Comparison of ENCODE assay signal across 15 cellular contexts in genomic region chr16:88999457-89000206, GRCh38. TPM values are rescaled to one million over a fixed set of nuclear protein-coding genes. Genes with fewer than 3 reads are reported as not detected.
DNase-seq lines count a peak whose midpoint lies in the region; ATAC-seq, FAIRE-seq and TF ChIP-seq lines count a peak whose summit lies in the region.
"Had no signal": no experiment of that assay in that cellular context is flagged by ENCODE, and none has a peak within 500 bp of the region (broad histone marks: within the 10 kb centered on the region; RNA-seq: fewer than 3 reads in every experiment).

No MANE protein-coding gene starts in this region.

- H3K36me3 Mint-ChIP-seq in T-helper 2 cell treated with Interferon-gamma antibody and Interleukin-4, amounts not matched to agents 5 μg/mL and 100 μg/mL, for 36 hours (ENCODE audit: low read depth): no peaks in the 10 kb centered on the region

- TF ChIP-seq POLR2A in K562 (conservative IDR thresholded peaks at IDR 0.05): no peak

- intact Hi-C loops in K562 (cut with micrococcal nuclease) (loop anchor here (5.0 to 10.0 kb wide), 2 partner anchors 48 to 185 kb away; partner anchors contain the start of gene APRT), pancreas (cut with DNase I) (no loop called here)

- H3K27me3 ChIP-seq in SK-N-SH (ENCODE audit: insufficient read depth) (0 out of 2 replicates have a peak, but pooled peaks cover 7% of the 10 kb centered on the region), K562 (ENCODE audit: control insufficient read depth in 2 of 2, insufficient read depth in 2 of 2, low read length in 2 of 2) (no peaks in the 10 kb centered on the region), pancreas (peaks cover 0 to 7% (median 0%) of the 10 kb centered on the region in 4 donors)

- H3K4me3 ChIP-seq in SK-N-SH (ENCODE audit: low read depth in 2 of 2, low read length in 1 of 2): no peak overlapping the region
- H3K4me3 ChIP-seq in K562: no peak overlapping the region
- no peak overlapping the region for H3K4me3 ChIP-seq in pancreas

- H4K20me1 ChIP-seq in SK-N-SH (ENCODE audit: insufficient read depth) (no peaks in the 10 kb centered on the region), K562 (replicated peaks; ENCODE audit: control insufficient read depth, insufficient read depth, low read length) (no peaks in the 10 kb centered on the region; the same call in 1 of the 2 replicates)

- no peak overlapping the region for H2AFZ ChIP-seq in SK-N-SH (ENCODE audit: low read depth)
- H2AFZ ChIP-seq in K562 (ENCODE audit: low read depth, low read length): peak overlapping the region; percentile 87

- DNase-seq in SK-N-SH (peak; percentile 68), K562 (ENCODE audit: extremely low read depth in 1 of 4, low spot score in 3 of 4) (peak; percentile 76 to 88 (median 80)), HK-2 (ENCODE audit: unreplicated experiment) (no peak), NCI-H1105 (lab: John Stamatoyannopoulos, UW) (no peak), pancreas (no peak)
- peak; percentile 30 for DNase-seq in T-helper 2 cell treated with Interferon-gamma antibody and Interleukin-4, amounts not matched to agents 5 μg/mL and 100 μg/mL, for 36 hours (ENCODE audit: low spot score)
- peak; percentile 42 for DNase-seq in stimulated activated CD4-positive, alpha-beta T cell treated with anti-CD3 and anti-CD28 coated beads, Interleukin-1b, Interleukin-23, amount 100 ng/mL, for 48 hours
- DNase-seq: aorta, DMS 273 treated with DMSO at 0.1 percent for 48 hours, hippocampal formation, NCI-H1694 treated with DMSO at 0.1 percent for 48 hours had no signal

- BruUV-seq in K562 (replicated peaks; lab: Mats Ljungman, UMichigan): no TSS peak

- H3K9me3 ChIP-seq in SK-N-SH (no peaks in the 10 kb centered on the region), K562 (replicated peaks; ENCODE audit: control insufficient read depth, insufficient read depth, low read depth, low read length) (peaks cover 25% of the 10 kb centered on the region), pancreas (no peaks in the 10 kb centered on the region)

- no peaks in the 10 kb centered on the region for H3K9me1 ChIP-seq in K562 (ENCODE audit: control insufficient read depth, insufficient read depth, low read length)

- H3K79me2 ChIP-seq in SK-N-SH (ENCODE audit: insufficient read depth) (no peaks in the 10 kb centered on the region), K562 (ENCODE audit: control insufficient read depth, insufficient read depth, low read length) (no peaks in the 10 kb centered on the region)

- TF ChIP-seq EP300 in SK-N-SH (IDR thresholded peaks at IDR 0.05; ENCODE audit: borderline replicate concordance in 1 of 2, low read depth in 1 of 2, low read length in 1 of 2) (no peak), K562 (IDR thresholded peaks at IDR 0.05; ENCODE audit: low read length) (peak; percentile 29; the same call in 1 of the 2 replicates)

- H3K9me3 Mint-ChIP-seq in T-helper 2 cell treated with Interferon-gamma antibody and Interleukin-4, amounts not matched to agents 5 μg/mL and 100 μg/mL, for 36 hours: peaks cover 18% of the 10 kb centered on the region

- peaks cover 0 to 5% of the 10 kb centered on the region in 2 experiments; a peak in 1 of 4 replicates for H3K4me1 ChIP-seq in SK-N-SH (ENCODE audit: control insufficient read depth in 1 of 2, insufficient read depth in 2 of 2, low read depth in 1 of 2, low read length in 1 of 2)
- H3K4me1 ChIP-seq in K562 (replicated peaks in 1 of 2; ENCODE audit: control insufficient read depth in 2 of 2, insufficient read depth in 2 of 2, low read length in 2 of 2): peaks cover 39 to 72% of the 10 kb centered on the region in 2 experiments
- no peaks in the 10 kb centered on the region for H3K4me1 ChIP-seq in pancreas

- H3K9ac ChIP-seq in SK-N-SH (no peak overlapping the region), K562 (ENCODE audit: insufficient read depth in 1 of 2, low read depth in 2 of 2, low read length in 2 of 2) (peak overlapping the region; percentile 41 to 54; a peak in 3 of 4 replicates)

- H3F3A ChIP-seq in SK-N-SH (replicated peaks; ENCODE audit: insufficient read depth): no peaks in the 10 kb centered on the region

- H3K4me1 Mint-ChIP-seq in T-helper 2 cell treated with Interferon-gamma antibody and Interleukin-4, amounts not matched to agents 5 μg/mL and 100 μg/mL, for 36 hours (ENCODE audit: low read depth): peaks cover 5% of the 10 kb centered on the region

- H3K27ac Mint-ChIP-seq in T-helper 2 cell treated with Interferon-gamma antibody and Interleukin-4, amounts not matched to agents 5 μg/mL and 100 μg/mL, for 36 hours: peak overlapping the region; percentile 64

- H3K36me3 ChIP-seq in SK-N-SH (replicated peaks in 1 of 2; ENCODE audit: control insufficient read depth in 1 of 2, insufficient read depth in 2 of 2, low read length in 1 of 2): no peaks in the 10 kb centered on the region
- H3K36me3 ChIP-seq in K562 (ENCODE audit: control insufficient read depth, insufficient read depth, low read length): no peaks in the 10 kb centered on the region
- H3K36me3 ChIP-seq in pancreas: no peaks in the 10 kb centered on the region

- in situ Hi-C loops in K562 (cut with MboI): loop anchor here (5.0 kb wide), 1 partner anchor 48 kb away; no protein-coding TSS in a partner anchor

- TF ChIP-seq RAD21 in SK-N-SH (IDR thresholded peaks at IDR 0.05; ENCODE audit: low read length): no peak
- no peak for TF ChIP-seq RAD21 in K562 (CRISPR knock-in tag; conservative IDR thresholded peaks at IDR 0.05 in 1 of 2, IDR thresholded peaks at IDR 0.05 in 1 of 2)

- H3K4me2 ChIP-seq in SK-N-SH: no peak overlapping the region
- H3K4me2 ChIP-seq in K562 (ENCODE audit: insufficient read depth, low read length): peak overlapping the region; percentile 80

- no peaks in the 10 kb centered on the region for H3K9me2 ChIP-seq in SK-N-SH

- CTCF ChIA-PET in SK-N-SH (lab: Yijun Ruan, JAX): interaction anchor here (1.0 kb wide), 1 partner anchor 50 kb away, joined by 4 read pairs; no protein-coding TSS in a partner anchor
- CTCF ChIA-PET in K562 (lab: Yijun Ruan, JAX; ENCODE audit: low intra/inter-chr PET ratio): no interaction called here

- peak overlapping the region; percentile 30 for H3K4me3 Mint-ChIP-seq in T-helper 2 cell treated with Interferon-gamma antibody and Interleukin-4, amounts not matched to agents 5 μg/mL and 100 μg/mL, for 36 hours

- POLR2A ChIA-PET in SK-N-SH (lab: Yijun Ruan, JAX): no interaction called here
- POLR2A ChIA-PET in K562 (lab: Yijun Ruan, JAX): interaction anchor here (0.9 kb wide), 1 partner anchor 34 kb away, joined by 3 read pairs; no protein-coding TSS in a partner anchor

- TF ChIP-seq CTCF in SK-N-SH (IDR thresholded peaks at IDR 0.05) (no peak), K562 (IDR thresholded peaks at IDR 0.05 in 2 of 3, conservative IDR thresholded peaks at IDR 0.05 in 1 of 3; ENCODE audit: insufficient read depth in 2 of 3, low read depth in 1 of 3, low read length in 3 of 3) (no peak), pancreas (IDR thresholded peaks at IDR 0.05) (no peak)

- H3K27ac ChIP-seq in SK-N-SH (ENCODE audit: low read depth in 2 of 2, low read length in 1 of 2): no peak overlapping the region
- peak overlapping the region; percentile 74 for H3K27ac ChIP-seq in K562 (ENCODE audit: extremely low read depth, low read depth, low read length)
- no peak overlapping the region for H3K27ac ChIP-seq in pancreas

- WGBS in SK-N-SH (ENCODE audit: low lambda C conversion rate): 29% methylated on average over 35 of the region's 39 CpGs
- WGBS in K562 (ENCODE audit: insufficient coverage, low coverage, missing lambda C conversion rate): 3% methylated on average over 15 of the region's 39 CpGs
- 20 to 30% methylated on average over 19 of the region's 39 CpGs for WGBS in pancreas, 2 donors

- peaks cover 13% of the 10 kb centered on the region for H3K27me3 Mint-ChIP-seq in T-helper 2 cell treated with Interferon-gamma antibody and Interleukin-4, amounts not matched to agents 5 μg/mL and 100 μg/mL, for 36 hours (ENCODE audit: low read depth)

- peak; percentile 91 for FAIRE-seq in K562 (lab: Jason Lieb, UNC)
- no peak for FAIRE-seq in pancreas (lab: Jason Lieb, UNC)
- FAIRE-seq: A204.1 had no signal

- ATAC-seq in SK-N-SH treated with all-trans-retinoic acid at 6 μM for 48 hours (no peak), K562 (peak; percentile 15), pancreas (no peak)
- ATAC-seq: sciatic nerve had no signal

TF ChIP-seq in SK-N-SH treated with all-trans-retinoic acid at 6 μM for 48 hours, 23 proteins besides CTCF, POLR2A, EP300 and RAD21 (continues in another document):
- TF ChIP-seq SNAI2 (CRISPR knock-in tag; IDR thresholded peaks at IDR 0.05) (no peak), ZNF70 (CRISPR knock-in tag; IDR thresholded peaks at IDR 0.05) (no peak), GLIS3 (CRISPR knock-in tag; IDR thresholded peaks at IDR 0.05) (no peak)

TF ChIP-seq in K562, 482 proteins besides CTCF, POLR2A, EP300 and RAD21 (continues in another document):
- 0 out of 4 replicates have a peak, but pooled peaks of 1 of the 2 experiments have one; percentile 26 for TF ChIP-seq FOXK2 (conservative IDR thresholded peaks at IDR 0.05 in 1 of 2, IDR thresholded peaks at IDR 0.05 in 1 of 2; ENCODE audit: low read depth in 2 of 2)

RNA-seq across cellular contexts. Expression of gene CBFA2T3, which starts 22.6 kb away (rescaled TPM):
- polyA plus RNA-seq in SK-N-SH (2012; rRNA removed) (not detected in 2 replicates), K562 (2011; rRNA removed) (6.4 and 11.3 TPM in 2 replicates), K562 (2014; fragmentation: Illumina TruSeq; extraction: Trizol) (24.2 and 46.3 TPM in 2 replicates), K562 (2014; fragmentation: Nextera tagmentation; extraction: Ambion mirVana) (1 to 10 TPM; 2.3 to 2.7 TPM), K562 (2014; rRNA removed) (34.3 and 35.3 TPM in 2 replicates), pancreas (10 to 100 TPM in 1 of 2 donors, 1 to 10 TPM in 1; 8.7 to 24.6 TPM)
- not detected in 2 replicates for polyA plus RNA-seq in SK-N-SH (2012; cell fraction: cytosol; rRNA removed)
- polyA plus RNA-seq in SK-N-SH (2012; cell fraction: nucleus; rRNA removed): not detected in 2 replicates
- 73.4 and 198 TPM in 2 replicates for total RNA-seq in K562 (2011; cell fraction: chromatin; rRNA removed; ENCODE audit: low replicate concordance)
- total RNA-seq in K562 (2011; cell fraction: nucleolus; rRNA removed): 67.4 and 69.3 TPM in 2 replicates
- total RNA-seq in K562 (2011; cell fraction: nucleoplasm; rRNA removed): 45.3 and 67.3 TPM in 2 replicates
- total RNA-seq in K562 (2014; rRNA removed) (13.5 and 20.8 TPM in 2 replicates), K562 (2014; rRNA removed; fragmentation: Illumina TruSeq; extraction: Trizol) (3.9 and 5.9 TPM in 2 replicates), K562 (2015; rRNA removed; fragmentation: Illumina TruSeq; extraction: Trizol) (6.7 and 7.8 TPM in 2 replicates), K562 (2021) (114 and 145 TPM in 2 replicates), pancreas (10 to 100 TPM; 16.7 to 27.0 (median 21.9) TPM)
- polyA plus RNA-seq in K562 (2011; cell fraction: cytosol; rRNA removed): 5.6 and 15.0 TPM in 2 replicates
- 67.2 and 126 TPM in 2 replicates for polyA plus RNA-seq in K562 (2011; cell fraction: nucleus; rRNA removed)
- polyA plus RNA-seq in K562 (2012): 55.0 and 86.5 TPM in 2 replicates
- 9.5 and 9.7 TPM in 2 replicates for polyA minus RNA-seq in K562 (2011; rRNA and poly(A)+ RNA removed)
- 32.1 and 46.1 TPM in 2 replicates for polyA minus RNA-seq in K562 (2011; cell fraction: cytosol; rRNA and poly(A)+ RNA removed)
- polyA minus RNA-seq in K562 (2011; cell fraction: nucleus; rRNA and poly(A)+ RNA removed): 21.1 and 34.5 TPM in 2 replicates
- total RNA-seq: HT1080 had no signal

Comparison
In these comparisons a context has a peak if more than half of its experiments do, and no peak if none do; other contexts are left out.
1. DNase-seq: peak in SK-N-SH (single experiment), T-helper 2 cell treated with Interferon-gamma antibody and Interleukin-4, amounts not matched to agents 5 μg/mL and 100 μg/mL, for 36 hours (single experiment), K562 (4 of 4) and stimulated activated CD4-positive, alpha-beta T cell treated with anti-CD3 and anti-CD28 coated beads, Interleukin-1b, Interleukin-23, amount 100 ng/mL, for 48 hours (single experiment); none in HK-2 (single experiment), NCI-H1105 (single experiment) and pancreas (0 of 6).
2. Of the 27 proteins assayed by ChIP-seq in both K562 and SK-N-SH: peak only in K562: EP300, GATA2, MAX, MXI1, SIN3A and TAF1; only in SK-N-SH: none; in both: none; in neither: 19; mixed calls (peak in some experiments, not most) for 2.